In genomic region chr20:48800227-48800626, GRCh38 we compare ENCODE assay signal across 22 cellular contexts. TPM values are rescaled to one million over a fixed set of nuclear protein-coding genes. Genes with fewer than 3 reads are reported as not detected.
A peak's percentile ranks its signal among the peaks of the same experiment; 100 is the strongest.
DNase-seq lines count a peak whose midpoint lies in the region; ATAC-seq and TF ChIP-seq lines count a peak whose summit lies in the region.
"Had no signal": no experiment of that assay in that cellular context is flagged by ENCODE, and none has a peak within 500 bp of the region (broad histone marks: within the 10 kb centered on the region; RNA-seq: fewer than 3 reads in every experiment).

No MANE protein-coding gene starts in this region.

- H3K36me3 Mint-ChIP-seq in CD4-positive, CD25-positive, alpha-beta regulatory T cell = peaks cover 34% of the 10 kb centered on the region
- no peaks in the 10 kb centered on the region for H3K36me3 Mint-ChIP-seq in Caco-2 (ENCODE audit: insufficient read depth, unreplicated experiment)
- H3K36me3 Mint-ChIP-seq: activated naive CD4-positive, alpha-beta T cell treated with anti-CD3 and anti-CD28 coated beads, Interleukin-2, amount 50 U/mL, for 72 hours had no signal

- H3K27ac Mint-ChIP-seq in CD4-positive, CD25-positive, alpha-beta regulatory T cell = peak overlapping the region in 1 of 3 donors; percentile 85
- no peak overlapping the region for H3K27ac Mint-ChIP-seq in Caco-2 (ENCODE audit: unreplicated experiment)
- H3K27ac Mint-ChIP-seq: activated naive CD4-positive, alpha-beta T cell treated with anti-CD3 and anti-CD28 coated beads, Interleukin-2, amount 50 U/mL, for 72 hours; CD4-positive, alpha-beta T cell had no signal

- H3K27ac ChIP-seq in CD4-positive, CD25-positive, alpha-beta regulatory T cell (ENCODE audit: insufficient read depth, low read length, poor library complexity, severe bottlenecking) = no peak overlapping the region
- H3K27ac ChIP-seq in heart left ventricle (peak overlapping the region in 4 of 12 donors; percentile 28 to 49 (median 39)), neutrophil (peak overlapping the region; percentile 93)
- H3K27ac ChIP-seq: esophagus muscularis mucosa, ovary, right lobe of liver, RWPE1 had no signal

- H3K9me3 Mint-ChIP-seq in CD4-positive, CD25-positive, alpha-beta regulatory T cell = no peaks in the 10 kb centered on the region
- no peaks in the 10 kb centered on the region for H3K9me3 Mint-ChIP-seq in Caco-2 (ENCODE audit: unreplicated experiment)
- H3K9me3 Mint-ChIP-seq: CD4-positive, alpha-beta T cell had no signal

- H3K9me3 ChIP-seq in CD4-positive, CD25-positive, alpha-beta regulatory T cell (ENCODE audit: control insufficient read depth in 2 of 2, low read length in 2 of 2) = no peaks in the 10 kb centered on the region
- H3K9me3 ChIP-seq in Loucy (ENCODE audit: insufficient read depth, low read depth, low read length) = no peaks in the 10 kb centered on the region
- no peaks in the 10 kb centered on the region for H3K9me3 ChIP-seq in heart left ventricle
- no peaks in the 10 kb centered on the region for H3K9me3 ChIP-seq in neutrophil
- H3K9me3 ChIP-seq in Caco-2 = no peaks in the 10 kb centered on the region
- H3K9me3 ChIP-seq: esophagus muscularis mucosa, ovary, right lobe of liver had no signal

- peak overlapping the region in 1 of 4 donors; percentile 28 for H3K4me3 Mint-ChIP-seq in CD4-positive, CD25-positive, alpha-beta regulatory T cell
- H3K4me3 Mint-ChIP-seq in Caco-2 (ENCODE audit: unreplicated experiment) = no peak overlapping the region
- H3K4me3 Mint-ChIP-seq: CD4-positive, alpha-beta T cell had no signal

- H3K27me3 ChIP-seq in CD4-positive, CD25-positive, alpha-beta regulatory T cell (ENCODE audit: control insufficient read depth, insufficient read depth, low read length) = no peaks in the 10 kb centered on the region
- H3K27me3 ChIP-seq in Loucy (ENCODE audit: insufficient read depth, low read length, poor library complexity, severe bottlenecking) (no peaks in the 10 kb centered on the region), heart left ventricle (no peaks in the 10 kb centered on the region), neutrophil (no peaks in the 10 kb centered on the region), H7 (ENCODE audit: control insufficient read depth, insufficient read depth, low read length) (no peaks in the 10 kb centered on the region), Caco-2 (replicated peaks; ENCODE audit: control insufficient read depth, insufficient read depth, low read length) (no peaks in the 10 kb centered on the region; the same call in 1 of the 2 replicates)
- H3K27me3 ChIP-seq: esophagus muscularis mucosa, ovary, right lobe of liver had no signal

- no peak for TF ChIP-seq POLR2A in heart left ventricle (IDR thresholded peaks at IDR 0.05)

- no peaks in the 10 kb centered on the region for H3K27me3 Mint-ChIP-seq in CD4-positive, CD25-positive, alpha-beta regulatory T cell
- H3K27me3 Mint-ChIP-seq in Caco-2 (ENCODE audit: insufficient read depth, unreplicated experiment) = peaks cover 8% of the 10 kb centered on the region
- H3K27me3 Mint-ChIP-seq: CD4-positive, alpha-beta T cell had no signal

- BruUV-seq in Caco-2 (replicated peaks; lab: Mats Ljungman, UMichigan) = no TSS peak

- intact Hi-C loops in heart left ventricle (cut with DNase I) = no loop called here
- intact Hi-C loops in Caco-2 (cut with micrococcal nuclease; ENCODE audit: unreplicated experiment) = no loop called here

- H3K9me2 ChIP-seq in Loucy (replicated peaks; ENCODE audit: low read depth, low read length) = no peaks in the 10 kb centered on the region

- peaks cover 70% of the 10 kb centered on the region for H3K4me1 ChIP-seq in CD4-positive, CD25-positive, alpha-beta regulatory T cell (ENCODE audit: control insufficient read depth, insufficient read depth, low read length, poor library complexity, severe bottlenecking)
- H3K4me1 ChIP-seq in Loucy (ENCODE audit: insufficient read depth, low read length, poor library complexity, severe bottlenecking) = peaks cover 38% of the 10 kb centered on the region
- peaks cover 0 to 66% (median 20%) of the 10 kb centered on the region in 12 donors for H3K4me1 ChIP-seq in heart left ventricle
- peaks cover 85 to 93% of the 10 kb centered on the region in 2 experiments for H3K4me1 ChIP-seq in neutrophil (ENCODE audit: control insufficient read depth in 1 of 2, insufficient read depth in 1 of 2, low read depth in 1 of 2, low read length in 1 of 2)
- H3K4me1 ChIP-seq in Caco-2 = no peaks in the 10 kb centered on the region

- H2AFZ ChIP-seq in Loucy (ENCODE audit: low read length) = no peak overlapping the region

- DNase-seq in CD4-positive, CD25-positive, alpha-beta regulatory T cell = no peak
- DNase-seq in heart left ventricle (no peak), H7 (no peak), Caco-2 (no peak)
- DNase-seq in activated CD8-positive, alpha-beta memory T cell treated with anti-CD3 and anti-CD28 coated beads, Interleukin-2, amount 50 U/mL, for 48 hours = no peak
- DNase-seq: activated CD4-positive, alpha-beta T cell treated with anti-CD3 and anti-CD28 coated beads for 4 hours; CD4-positive, alpha-beta T cell; DND-41; effector CD8-positive, alpha-beta T cell; HCEC 1CT; KBM-7; NCI-H146; NCI-H524 treated with DMSO at 0.1 percent for 48 hours; ovary; right lobe of liver had no signal

- ATAC-seq in CD4-positive, CD25-positive, alpha-beta regulatory T cell (ENCODE audit: low read depth in 2 of 2) = no peak
- ATAC-seq in heart left ventricle = peak; percentile 66 to 78 (median 72)
- ATAC-seq in GM18909 (IDR thresholded peaks at IDR 0.05; ENCODE audit: poor library complexity, unreplicated experiment) = no peak
- ATAC-seq: activated naive CD4-positive, alpha-beta T cell treated with anti-CD3 and anti-CD28 coated beads, Interleukin-2, amount 50 U/mL, for 72 hours; GM12878; right lobe of liver had no signal

- peaks cover under 1 to 90% (median 64%) of the 10 kb centered on the region in 4 donors for H3K4me1 Mint-ChIP-seq in CD4-positive, CD25-positive, alpha-beta regulatory T cell
- peaks cover 7% of the 10 kb centered on the region for H3K4me1 Mint-ChIP-seq in Caco-2 (ENCODE audit: low read depth, unreplicated experiment)

- peak overlapping the region; percentile 86 for H3K4me2 ChIP-seq in Loucy (ENCODE audit: low read depth, low read length, poor library complexity, severe bottlenecking)

- H3K4me3 ChIP-seq in CD4-positive, CD25-positive, alpha-beta regulatory T cell (ENCODE audit: low read depth, low read length) = peak overlapping the region; percentile 32
- peak overlapping the region; percentile 64 for H3K4me3 ChIP-seq in Loucy (ENCODE audit: low read length, poor library complexity, severe bottlenecking)
- no peak overlapping the region for H3K4me3 ChIP-seq in heart left ventricle
- no peak overlapping the region for H3K4me3 ChIP-seq in neutrophil (ENCODE audit: low read depth in 1 of 2, low read length in 1 of 2)
- H3K4me3 ChIP-seq in H7 (ENCODE audit: insufficient read depth, low read depth, low read length) = no peak overlapping the region
- H3K4me3 ChIP-seq in Caco-2 (ENCODE audit: low read depth, low read length) = no peak overlapping the region
- H3K4me3 ChIP-seq: esophagus muscularis mucosa, GM12878, ovary, right lobe of liver had no signal

- H3K79me2 ChIP-seq in Loucy (ENCODE audit: insufficient read depth, low read length) = peaks cover 78% of the 10 kb centered on the region

- 49 to 59% (median 54%) methylated on average over 4 of the region's 4 CpGs for WGBS in heart left ventricle, 4 donors

- H3K9ac ChIP-seq in Loucy (ENCODE audit: low read depth, low read length, poor library complexity, severe bottlenecking) = peak overlapping the region; percentile 66

- TF ChIP-seq CTCF in Loucy (conservative IDR thresholded peaks at IDR 0.05; ENCODE audit: low read length) = no peak
- no peak for TF ChIP-seq CTCF in heart left ventricle (IDR thresholded peaks at IDR 0.05)
- no peak for TF ChIP-seq CTCF in neutrophil (IDR thresholded peaks at IDR 0.05)
- TF ChIP-seq CTCF in Caco-2 (IDR thresholded peaks at IDR 0.05; ENCODE audit: insufficient read depth in 1 of 2, low read depth in 1 of 2, low read length in 1 of 2, severe bottlenecking in 1 of 2, unreplicated experiment in 1 of 2) = no peak

- CTCF ChIA-PET in Caco-2 (lab: Charles Lee) = interaction anchor here (1.6 kb wide), 1 partner anchor 143 kb away, joined by 6 read pairs; no protein-coding TSS in a partner anchor

- no peaks in the 10 kb centered on the region for H4K20me1 ChIP-seq in Loucy (ENCODE audit: insufficient read depth, low read length, poor library complexity, severe bottlenecking)

- 0 out of 2 replicates have a peak, but pooled peaks cover 6% of the 10 kb centered on the region for H3F3A ChIP-seq in Loucy (ENCODE audit: low read depth)

- POLR2A ChIA-PET in Caco-2 (lab: Charles Lee) = no interaction called here

- H3K36me3 ChIP-seq in CD4-positive, CD25-positive, alpha-beta regulatory T cell (ENCODE audit: control insufficient read depth, insufficient read depth, low read length) = peaks cover 39% of the 10 kb centered on the region
- no peaks in the 10 kb centered on the region for H3K36me3 ChIP-seq in Loucy (ENCODE audit: insufficient read depth, low read length)
- H3K36me3 ChIP-seq in heart left ventricle = no peaks in the 10 kb centered on the region
- H3K36me3 ChIP-seq in neutrophil = peaks cover 14% of the 10 kb centered on the region
- no peaks in the 10 kb centered on the region for H3K36me3 ChIP-seq in H7 (replicated peaks; ENCODE audit: control insufficient read depth, insufficient read depth, low read length)
- no peaks in the 10 kb centered on the region for H3K36me3 ChIP-seq in Caco-2 (ENCODE audit: control insufficient read depth, insufficient read depth, low read length)
- H3K36me3 ChIP-seq: esophagus muscularis mucosa, ovary, right lobe of liver had no signal

RNA-seq across cellular contexts. Expression of gene PREX1, which starts 27.6 kb away (rescaled TPM):
- 264 TPM for total RNA-seq in CD4-positive, CD25-positive, alpha-beta regulatory T cell
- polyA plus RNA-seq in CD4-positive, CD25-positive, alpha-beta regulatory T cell = 10 to 100 TPM; 40.8 to 58.5 (median 50.1) TPM
- total RNA-seq in heart left ventricle (10 to 100 TPM in 6 of 9 donors, 1 to 10 TPM in 3; 7.9 to 41.5 (median 13.8) TPM), Caco-2 (2022) (7.7 and 9.5 TPM in 2 replicates)
- 10 to 100 TPM in 1 of 2 donors, 1 to 10 TPM in 1; 7.2 to 11.2 TPM for polyA plus RNA-seq in heart left ventricle
- 36.0 and 37.6 TPM in 2 replicates for total RNA-seq in H7 (2014; rRNA removed; shearing (Covaris generic))

Comparison
In these comparisons a context has a peak if more than half of its experiments do, and no peak if none do; other contexts are left out.
1. ATAC-seq: peak in heart left ventricle (4 of 4); none in CD4-positive, CD25-positive, alpha-beta regulatory T cell (0 of 2) and GM18909 (single experiment).
2. H3K4me3 ChIP-seq: peak in CD4-positive, CD25-positive, alpha-beta regulatory T cell (single experiment) and Loucy (single experiment); none in heart left ventricle (0 of 12), neutrophil (0 of 2), H7 (single experiment) and Caco-2 (single experiment).